ENCODE assay signal across 1 cellular context in genomic region chr11:61964058-61964940, GRCh38.
A peak's percentile ranks its signal among the peaks of the same experiment; 100 is the strongest.
TF ChIP-seq lines count a peak whose summit lies in the region.
"Not testable (repeated sequence)": the region's sequence is repeated elsewhere in the genome, so short reads cannot be mapped to it uniquely, and the experiment has no call there.

No MANE protein-coding gene starts in this region.

TF ChIP-seq in K562, 482 proteins besides CTCF, POLR2A, EP300 and RAD21 (continued from another document and continues in another):
- TF ChIP-seq ZNF77 (CRISPR knock-in tag; IDR thresholded peaks at IDR 0.05), result peak; percentile 91; the same call in 1 of the 2 replicates
- TF ChIP-seq ATF3 (IDR thresholded peaks at IDR 0.05), result peak; percentile 64
- not testable (repeated sequence) for TF ChIP-seq ATF3 (CRISPR knock-in tag; conservative IDR thresholded peaks at IDR 0.05); NR2C2 (CRISPR knock-in tag; IDR thresholded peaks at IDR 0.05)
- TF ChIP-seq POLR2G (IDR thresholded peaks at IDR 0.05; ENCODE audit: low read depth, low read length), result 0 out of 2 replicates have a peak, but pooled peaks have one; percentile 9
- TF ChIP-seq CEBPB (tag; IDR thresholded peaks at IDR 0.05), result peak; percentile 99
- TF ChIP-seq NBN (IDR thresholded peaks at IDR 0.05; ENCODE audit: low read depth), result 0 out of 2 replicates have a peak, but pooled peaks have one; percentile 1
- 0 out of 2 replicates have a peak, but pooled peaks have one; percentile 64 for TF ChIP-seq ZNF644 (tag; IDR thresholded peaks at IDR 0.05; ENCODE audit: low read depth)
- TF ChIP-seq ARID1B (IDR thresholded peaks at IDR 0.05), result peak; percentile 82
- peak; percentile 54; the same call in 1 of the 2 replicates for TF ChIP-seq NFATC3 (IDR thresholded peaks at IDR 0.05)
- 0 out of 2 replicates have a peak, but pooled peaks have one; percentile 26 for TF ChIP-seq ZBTB9 (CRISPR knock-in tag; IDR thresholded peaks at IDR 0.05)
- TF ChIP-seq ZNF551 (CRISPR knock-in tag; IDR thresholded peaks at IDR 0.05), result 0 out of 2 replicates have a peak, but pooled peaks have one; percentile 46
- TF ChIP-seq NCOR1 (IDR thresholded peaks at IDR 0.05), result peak; percentile 64
- TF ChIP-seq KDM1A (IDR thresholded peaks at IDR 0.05), result 0 out of 4 replicates have a peak, but pooled peaks have one; percentile 23 to 43
- peak; percentile 94; the same call in 1 of the 2 replicates for TF ChIP-seq GABPB2 (CRISPR knock-in tag; conservative IDR thresholded peaks at IDR 0.05)
- TF ChIP-seq NFXL1 (CRISPR knock-in tag; IDR thresholded peaks at IDR 0.05), result peak; percentile 90; the same call in 1 of the 2 replicates
- TF ChIP-seq CREB5 (CRISPR knock-in tag; IDR thresholded peaks at IDR 0.05), result peak; percentile 85
- peak; percentile 58 for TF ChIP-seq KDM5B (IDR thresholded peaks at IDR 0.05; ENCODE audit: insufficient replicate concordance, low read depth, low read length)
- 0 out of 2 replicates have a peak, but pooled peaks have one; percentile 10 for TF ChIP-seq ARID4B (CRISPR knock-in tag; IDR thresholded peaks at IDR 0.05)
- peak; percentile 80 for TF ChIP-seq CBFA2T3 (IDR thresholded peaks at IDR 0.05)
- TF ChIP-seq NFIX (CRISPR knock-in tag; IDR thresholded peaks at IDR 0.05; ENCODE audit: low read depth), result 0 out of 2 replicates have a peak, but pooled peaks have one; percentile 8
- TF ChIP-seq ZFP30 (CRISPR knock-in tag; IDR thresholded peaks at IDR 0.05; ENCODE audit: borderline replicate concordance), result peak; percentile 90; the same call in 1 of the 2 replicates
- TF ChIP-seq HOXB6 (CRISPR knock-in tag; IDR thresholded peaks at IDR 0.05; ENCODE audit: borderline replicate concordance), result peak; percentile 87
- peak; percentile 3 for TF ChIP-seq DACH1 (IDR thresholded peaks at IDR 0.05; ENCODE audit: partially characterized antibody)
- peak; percentile 36; the same call in 1 of the 2 replicates for TF ChIP-seq BHLHE40 (IDR thresholded peaks at IDR 0.05; ENCODE audit: low read length)
- TF ChIP-seq CBFA2T2 (conservative IDR thresholded peaks at IDR 0.05), result peak; percentile 85
- peak; percentile 44 for TF ChIP-seq NFIC (IDR thresholded peaks at IDR 0.05)
- peak; percentile 90 for TF ChIP-seq ESRRB (CRISPR knock-in tag; IDR thresholded peaks at IDR 0.05; ENCODE audit: borderline replicate concordance)
- TF ChIP-seq SUPT5H (IDR thresholded peaks at IDR 0.05), result peak; percentile 13
- peak; percentile 98 for TF ChIP-seq ILF3 (IDR thresholded peaks at IDR 0.05; ENCODE audit: borderline replicate concordance)
- TF ChIP-seq ZNF830 (CRISPR knock-in tag; IDR thresholded peaks at IDR 0.05), result 0 out of 2 replicates have a peak, but pooled peaks have one; percentile 3
- TF ChIP-seq PATZ1 (CRISPR knock-in tag; IDR thresholded peaks at IDR 0.05; ENCODE audit: borderline replicate concordance), result peak; percentile 83; the same call in 1 of the 2 replicates
- TF ChIP-seq MNT (conservative IDR thresholded peaks at IDR 0.05), result peak; percentile 87
- TF ChIP-seq NR2C2 (tag; IDR thresholded peaks at IDR 0.05), result 0 out of 2 replicates have a peak, but pooled peaks have one; percentile 11
- peak; percentile 76; the same call in 1 of the 2 replicates for TF ChIP-seq ZNF41 (CRISPR knock-in tag; conservative IDR thresholded peaks at IDR 0.05)
- TF ChIP-seq PHB (CRISPR knock-in tag; IDR thresholded peaks at IDR 0.05), result peak; percentile 80; the same call in 1 of the 2 replicates
- TF ChIP-seq RERE (CRISPR knock-in tag; IDR thresholded peaks at IDR 0.05; ENCODE audit: borderline replicate concordance), result 0 out of 2 replicates have a peak, but pooled peaks have one; percentile 1
- TF ChIP-seq ZNF253 (CRISPR knock-in tag; conservative IDR thresholded peaks at IDR 0.05), result peak; percentile 67; the same call in 1 of the 2 replicates
- peak; percentile 96 for TF ChIP-seq ZC3H4 (CRISPR knock-in tag; IDR thresholded peaks at IDR 0.05; ENCODE audit: borderline replicate concordance)
- 0 out of 4 replicates have a peak, but pooled peaks of 1 of the 2 experiments have one; percentile 6 for TF ChIP-seq MLLT1 (IDR thresholded peaks at IDR 0.05)
- TF ChIP-seq TCF15 (CRISPR knock-in tag; IDR thresholded peaks at IDR 0.05), result peak; percentile 70; the same call in 1 of the 2 replicates
- peak; percentile 78; the same call in 1 of the 2 replicates for TF ChIP-seq ZFPM2 (CRISPR knock-in tag; IDR thresholded peaks at IDR 0.05)
- 0 out of 2 replicates have a peak, but pooled peaks have one; percentile 18 for TF ChIP-seq KLF6 (CRISPR knock-in tag; IDR thresholded peaks at IDR 0.05; ENCODE audit: borderline replicate concordance)
